Comparison of ENCODE assay signal across 20 cellular contexts in genomic region chr13:85093808-85094207, GRCh38.
DNase-seq lines count a peak whose midpoint lies in the region; ATAC-seq and TF ChIP-seq lines count a peak whose summit lies in the region.
"Had no signal": no experiment of that assay in that cellular context is flagged by ENCODE, and none has a peak within 500 bp of the region (broad histone marks: within the 10 kb centered on the region; RNA-seq: fewer than 3 reads in every experiment).

No MANE protein-coding gene starts in this region.

- no peak overlapping the region for H3K27ac Mint-ChIP-seq in activated T-helper 17 cell treated with anti-CD3 and anti-CD28 coated beads, Interleukin-2, amount 50 U/mL, for 72 hours
- H3K27ac Mint-ChIP-seq: activated CD4-positive, alpha-beta memory T cell treated with anti-CD3 and anti-CD28 coated beads for 36 hours; activated T-cell treated with anti-CD3 and anti-CD28 coated beads, Interleukin-2, amount 50 U/mL, for 72 hours; nephron progenitor cell had no signal

- no peak for ATAC-seq in activated T-helper 17 cell treated with anti-CD3 and anti-CD28 coated beads, Interleukin-2, amount 50 U/mL, for 72 hours (replicated peaks)
- ATAC-seq: activated T-cell treated with anti-CD3 and anti-CD28 coated beads, Interleukin-2, amount 50 U/mL, for 72 hours; SK-N-SH treated with all-trans-retinoic acid at 6 μM for 48 hours had no signal

- H3K27me3 ChIP-seq in BE2C: no peaks in the 10 kb centered on the region
- H3K27me3 ChIP-seq: esophagus squamous epithelium, stomach had no signal

- H3K27me3 Mint-ChIP-seq in activated T-helper 17 cell treated with anti-CD3 and anti-CD28 coated beads, Interleukin-2, amount 50 U/mL, for 72 hours: no peaks in the 10 kb centered on the region
- H3K27me3 Mint-ChIP-seq: activated CD4-positive, alpha-beta memory T cell treated with anti-CD3 and anti-CD28 coated beads for 36 hours had no signal

- DNase-seq in BE2C (peak; percentile 24), HT1080 (ENCODE audit: low read depth) (peak; percentile 51), cerebellar cortex (ENCODE audit: low spot score) (peak; percentile 39), iris pigment epithelial cell (ENCODE audit: low read depth) (peak; percentile 5), NCI-H1417 (lab: John Stamatoyannopoulos, UW) (no peak), substantia nigra (lab: John Stamatoyannopoulos, UW) (no peak), germinal center (ENCODE audit: low spot score) (no peak)
- DNase-seq: activated CD4-positive, alpha-beta memory T cell treated with anti-CD3 and anti-CD28 coated beads for 36 hours; activated T-cell treated with anti-CD3 and anti-CD28 coated beads, Interleukin-2, amount 50 U/mL, for 72 hours; esophagus squamous epithelium; GF-D8; NCI-H1417 treated with DMSO at 0.1 percent for 48 hours; NCI-H2227 treated with DMSO at 0.1 percent for 48 hours; nephron progenitor cell; stomach had no signal

- no peaks in the 10 kb centered on the region for H3K36me3 ChIP-seq in BE2C
- H3K36me3 ChIP-seq: esophagus squamous epithelium, stomach had no signal

- H3K4me3 ChIP-seq in BE2C (ENCODE audit: low read depth, low read length): no peak overlapping the region
- H3K4me3 ChIP-seq: coronary artery, esophagus squamous epithelium, lung, stomach had no signal

- peaks cover 6% of the 10 kb centered on the region for H3K9me3 Mint-ChIP-seq in activated T-helper 17 cell treated with anti-CD3 and anti-CD28 coated beads, Interleukin-2, amount 50 U/mL, for 72 hours

- no peak for TF ChIP-seq CTCF in BE2C (IDR thresholded peaks at IDR 0.05; ENCODE audit: low read depth, low read length)

- no peaks in the 10 kb centered on the region for H3K36me3 Mint-ChIP-seq in activated T-helper 17 cell treated with anti-CD3 and anti-CD28 coated beads, Interleukin-2, amount 50 U/mL, for 72 hours (ENCODE audit: low read depth)
- H3K36me3 Mint-ChIP-seq: activated CD4-positive, alpha-beta memory T cell treated with anti-CD3 and anti-CD28 coated beads for 36 hours had no signal

- H3K4me1 Mint-ChIP-seq in activated T-helper 17 cell treated with anti-CD3 and anti-CD28 coated beads, Interleukin-2, amount 50 U/mL, for 72 hours: no peaks in the 10 kb centered on the region
- H3K4me1 Mint-ChIP-seq: nephron progenitor cell had no signal

- H3K27ac ChIP-seq in substantia nigra (ENCODE audit: low read depth, low read length, poor library complexity, severe bottlenecking): no peak overlapping the region
- H3K27ac ChIP-seq: coronary artery, esophagus squamous epithelium, KMS-11, stomach had no signal

- no peak overlapping the region for H3K4me3 Mint-ChIP-seq in activated T-helper 17 cell treated with anti-CD3 and anti-CD28 coated beads, Interleukin-2, amount 50 U/mL, for 72 hours
- H3K4me3 Mint-ChIP-seq: activated CD4-positive, alpha-beta memory T cell treated with anti-CD3 and anti-CD28 coated beads for 36 hours; activated T-cell treated with anti-CD3 and anti-CD28 coated beads, Interleukin-2, amount 50 U/mL, for 72 hours; nephron progenitor cell had no signal

- no peaks in the 10 kb centered on the region for H3K9me3 ChIP-seq in BE2C
- H3K9me3 ChIP-seq: esophagus squamous epithelium had no signal

- H3K4me1 ChIP-seq in BE2C: peaks cover 20% of the 10 kb centered on the region
- H3K4me1 ChIP-seq: esophagus squamous epithelium, stomach had no signal

Comparison
In these comparisons a context has a peak if more than half of its experiments do, and no peak if none do; other contexts are left out.
1. DNase-seq: peak in BE2C (single experiment), HT1080 (single experiment), cerebellar cortex (single experiment) and iris pigment epithelial cell (single experiment); none in NCI-H1417 (0 of 3), substantia nigra (0 of 49) and germinal center (single experiment).